Comparison of ENCODE assay signal across 8 cellular contexts in the genomic region with DNA sequence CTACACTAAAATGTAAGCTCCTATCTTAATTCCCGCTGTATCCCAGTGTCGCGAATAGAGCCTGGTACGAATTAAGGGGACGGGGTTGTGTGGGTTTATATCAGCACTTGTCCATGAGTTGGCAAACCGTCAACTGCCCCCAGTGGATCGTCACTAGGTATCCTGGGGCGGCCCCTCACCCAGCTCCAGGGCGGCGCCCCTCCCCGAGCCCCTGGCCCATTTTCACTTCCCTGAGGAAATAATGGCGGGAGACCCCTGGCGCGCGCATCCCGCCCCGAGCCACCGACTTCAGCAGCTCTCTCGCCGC. TPM values are rescaled to one million over a fixed set of nuclear protein-coding genes. Genes with fewer than 3 reads are reported as not detected.
DNase-seq lines count a peak whose midpoint lies in the region; ATAC-seq and TF ChIP-seq lines count a peak whose summit lies in the region.

No MANE protein-coding gene starts in this region.

- in situ Hi-C loops in transverse colon (cut with MboI; ENCODE audit: low pct_ligation_motif_present in 1 of 4, low pct_unique_long_range_greater_than_20kb in 1 of 4, low sequenced_read_pairs in 3 of 4): no loop called here

- H3K36me3 Mint-ChIP-seq in activated naive CD4-positive, alpha-beta T cell treated with anti-CD3 and anti-CD28 coated beads, Interleukin-2, amount 50 U/mL, for 72 hours: peaks cover 17 to 36% of the 10 kb centered on the region in 2 donors

- H3K36me3 ChIP-seq in heart left ventricle (peaks cover 0 to 7% (median 0%) of the 10 kb centered on the region in 9 donors), kidney epithelial cell (ENCODE audit: control insufficient read depth, insufficient read depth, low read length) (no peaks in the 10 kb centered on the region), transverse colon (no peaks in the 10 kb centered on the region)

- 0 to 3% (median 1%) methylated on average over 20 of the region's 20 CpGs for WGBS in heart left ventricle, 4 donors
- 0 to 1% methylated on average over 2 to 20 of the region's 20 CpGs for WGBS in transverse colon (ENCODE audit: low coverage in 1 of 2), 2 donors

- H3K27ac Mint-ChIP-seq in activated naive CD4-positive, alpha-beta T cell treated with anti-CD3 and anti-CD28 coated beads, Interleukin-2, amount 50 U/mL, for 72 hours: peak overlapping the region; percentile 95 to 100

- TF ChIP-seq POLR2A in heart left ventricle (IDR thresholded peaks at IDR 0.05) (no peak), transverse colon (IDR thresholded peaks at IDR 0.05) (no peak)

- H3K27ac ChIP-seq in heart left ventricle: peak overlapping the region in 11 of 12 donors; percentile 59 to 90 (median 81)
- H3K27ac ChIP-seq in transverse colon: peak overlapping the region; percentile 69 to 84 (median 78)

- no peak for ATAC-seq in heart left ventricle
- no peak for ATAC-seq in left ventricle myocardium superior
- ATAC-seq in activated naive CD4-positive, alpha-beta T cell treated with anti-CD3 and anti-CD28 coated beads, Interleukin-2, amount 50 U/mL, for 72 hours: peak in 1 of 2 donors; percentile 2
- no peak for ATAC-seq in GM21723 (IDR thresholded peaks at IDR 0.05; ENCODE audit: unreplicated experiment)

- no peak for TF ChIP-seq EP300 in transverse colon (IDR thresholded peaks at IDR 0.05; ENCODE audit: low read depth)

- H3K27me3 ChIP-seq in heart left ventricle (no peaks in the 10 kb centered on the region), kidney epithelial cell (ENCODE audit: control insufficient read depth, insufficient read depth, low read length) (no peaks in the 10 kb centered on the region), transverse colon (no peaks in the 10 kb centered on the region)

- H3K4me1 ChIP-seq in heart left ventricle (peaks cover 0 to 15% (median 11%) of the 10 kb centered on the region in 12 donors), transverse colon (peaks cover 0 to 10% (median 9%) of the 10 kb centered on the region in 4 donors)

- TF ChIP-seq CTCF in heart left ventricle (IDR thresholded peaks at IDR 0.05) (no peak), kidney epithelial cell (IDR thresholded peaks at IDR 0.05; ENCODE audit: insufficient read depth, low read length, poor library complexity, severe bottlenecking) (no peak), transverse colon (IDR thresholded peaks at IDR 0.05) (no peak)

- peaks cover 3 to 8% of the 10 kb centered on the region in 2 donors for H3K9me3 Mint-ChIP-seq in activated naive CD4-positive, alpha-beta T cell treated with anti-CD3 and anti-CD28 coated beads, Interleukin-2, amount 50 U/mL, for 72 hours

- H3K9me3 ChIP-seq in heart left ventricle (no peaks in the 10 kb centered on the region), transverse colon (no peaks in the 10 kb centered on the region)

- peak overlapping the region; percentile 70 to 98 (median 86) for H3K4me3 ChIP-seq in heart left ventricle
- H3K4me3 ChIP-seq in kidney epithelial cell (ENCODE audit: low read depth, low read length): peak overlapping the region; percentile 91
- peak overlapping the region; percentile 56 to 92 (median 76) for H3K4me3 ChIP-seq in transverse colon

- intact Hi-C loops in heart left ventricle (cut with DNase I): loop anchor here in 4 of 10 donors (1.0 to 5.0 kb wide), 3 partner anchors 30 to 46 kb away; partner anchors contain the start of gene EEFSEC (in 3 of the 4)
- intact Hi-C loops in left ventricle myocardium superior (cut with micrococcal nuclease): no loop called here
- intact Hi-C loops in transverse colon (cut with DNase I; ENCODE audit: low total_unique reads): loop anchor here (5.0 kb wide), 1 partner anchor 1469 kb away; no protein-coding TSS in a partner anchor

- DNase-seq in heart left ventricle (no peak), left ventricle myocardium superior (no peak), kidney epithelial cell (ENCODE audit: low read depth) (no peak), transverse colon (no peak), dedifferentiated amniotic fluid mesenchymal stem cell (ENCODE audit: extremely low spot score) (no peak), LoVo (ENCODE audit: low spot score) (no peak)
- DNase-seq in activated naive CD4-positive, alpha-beta T cell treated with anti-CD3 and anti-CD28 coated beads, Interleukin-2, amount 50 U/mL, for 72 hours (ENCODE audit: low spot score in 2 of 2): no peak

RNA-seq across cellular contexts. Expression of gene RUVBL1, which starts 0.4 kb away (rescaled TPM):
- 10 to 100 TPM; 19.1 to 39.9 (median 26.2) TPM for total RNA-seq in heart left ventricle
- polyA plus RNA-seq in heart left ventricle: 10 to 100 TPM; 14.1 to 44.6 TPM
- 22.6 TPM for total RNA-seq in left ventricle myocardium superior
- total RNA-seq in activated naive CD4-positive, alpha-beta T cell treated with anti-CD3 and anti-CD28 coated beads, Interleukin-2, amount 50 U/mL, for 72 hours: 10 to 100 TPM; 36.1 to 69.7 TPM
- total RNA-seq in kidney epithelial cell: 68.4 and 68.7 TPM in 2 replicates
- total RNA-seq in transverse colon: 10 to 100 TPM in 2 of 4 donors, 1 to 10 TPM in 1, not detected in 1; 1.4 to 16.4 (median 10.1) TPM

RNA-seq across cellular contexts. Expression of gene EEFSEC, which starts 30.1 kb away (rescaled TPM):
- 10 to 100 TPM; 17.8 to 48.0 (median 23.7) TPM for total RNA-seq in heart left ventricle
- 10 to 100 TPM; 17.5 to 19.4 TPM for polyA plus RNA-seq in heart left ventricle
- total RNA-seq in left ventricle myocardium superior: 17.1 TPM
- total RNA-seq in activated naive CD4-positive, alpha-beta T cell treated with anti-CD3 and anti-CD28 coated beads, Interleukin-2, amount 50 U/mL, for 72 hours: 10 to 100 TPM in 1 of 2 donors, 1 to 10 TPM in 1; 3.4 to 20.3 TPM
- 12.6 and 14.7 TPM in 2 replicates for total RNA-seq in kidney epithelial cell
- total RNA-seq in transverse colon: 10 to 100 TPM; 10.3 to 16.8 (median 14.2) TPM
